ENCODE assay signal across 1 cellular context in the genomic region with DNA sequence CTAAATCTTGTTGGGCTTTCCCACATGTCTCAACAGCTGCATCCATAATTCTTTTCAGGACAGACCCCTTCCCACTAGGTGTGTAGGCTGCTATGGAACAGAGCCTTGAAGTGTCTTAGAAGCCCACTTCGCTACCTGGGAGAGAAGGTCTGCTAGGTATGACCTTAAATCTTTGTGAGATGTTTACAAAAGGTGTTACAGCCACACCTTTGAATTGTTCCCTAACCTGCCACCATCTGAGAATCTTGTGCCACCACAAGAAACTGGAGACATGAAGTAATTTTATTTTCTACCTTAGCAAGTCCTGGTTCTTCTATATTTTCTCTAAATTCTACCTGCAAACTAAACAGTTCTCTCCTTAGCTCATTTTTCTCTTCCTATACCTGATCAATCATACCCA.
TF ChIP-seq lines count a peak whose summit lies in the region.

No MANE protein-coding gene starts in this region.

TF ChIP-seq in SK-N-SH, 30 proteins besides CTCF, POLR2A, EP300 and RAD21 (continued from another document):
- TF ChIP-seq, protein P1, sequence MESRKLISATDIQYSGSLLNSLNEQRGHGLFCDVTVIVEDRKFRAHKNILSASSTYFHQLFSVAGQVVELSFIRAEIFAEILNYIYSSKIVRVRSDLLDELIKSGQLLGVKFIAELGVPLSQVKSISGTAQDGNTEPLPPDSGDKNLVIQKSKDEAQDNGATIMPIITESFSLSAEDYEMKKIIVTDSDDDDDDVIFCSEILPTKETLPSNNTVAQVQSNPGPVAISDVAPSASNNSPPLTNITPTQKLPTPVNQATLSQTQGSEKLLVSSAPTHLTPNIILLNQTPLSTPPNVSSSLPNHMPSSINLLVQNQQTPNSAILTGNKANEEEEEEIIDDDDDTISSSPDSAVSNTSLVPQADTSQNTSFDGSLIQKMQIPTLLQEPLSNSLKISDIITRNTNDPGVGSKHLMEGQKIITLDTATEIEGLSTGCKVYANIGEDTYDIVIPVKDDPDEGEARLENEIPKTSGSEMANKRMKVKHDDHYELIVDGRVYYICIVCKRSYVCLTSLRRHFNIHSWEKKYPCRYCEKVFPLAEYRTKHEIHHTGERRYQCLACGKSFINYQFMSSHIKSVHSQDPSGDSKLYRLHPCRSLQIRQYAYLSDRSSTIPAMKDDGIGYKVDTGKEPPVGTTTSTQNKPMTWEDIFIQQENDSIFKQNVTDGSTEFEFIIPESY (IDR thresholded peaks at IDR 0.05; ENCODE audit: borderline replicate concordance, low read depth), result no peak
- TF ChIP-seq TAF1 (IDR thresholded peaks at IDR 0.05; ENCODE audit: borderline replicate concordance, low read depth, low read length), result no peak
- TF ChIP-seq SIN3A (IDR thresholded peaks at IDR 0.05; ENCODE audit: borderline replicate concordance, low read depth, low read length), result no peak
- no peak for TF ChIP-seq NFIC (IDR thresholded peaks at IDR 0.05; ENCODE audit: borderline replicate concordance)
- TF ChIP-seq, protein P2, sequence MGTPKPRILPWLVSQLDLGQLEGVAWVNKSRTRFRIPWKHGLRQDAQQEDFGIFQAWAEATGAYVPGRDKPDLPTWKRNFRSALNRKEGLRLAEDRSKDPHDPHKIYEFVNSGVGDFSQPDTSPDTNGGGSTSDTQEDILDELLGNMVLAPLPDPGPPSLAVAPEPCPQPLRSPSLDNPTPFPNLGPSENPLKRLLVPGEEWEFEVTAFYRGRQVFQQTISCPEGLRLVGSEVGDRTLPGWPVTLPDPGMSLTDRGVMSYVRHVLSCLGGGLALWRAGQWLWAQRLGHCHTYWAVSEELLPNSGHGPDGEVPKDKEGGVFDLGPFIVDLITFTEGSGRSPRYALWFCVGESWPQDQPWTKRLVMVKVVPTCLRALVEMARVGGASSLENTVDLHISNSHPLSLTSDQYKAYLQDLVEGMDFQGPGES (IDR thresholded peaks at IDR 0.05; ENCODE audit: low read depth, low read length), result no peak
- TF ChIP-seq, protein P3, sequence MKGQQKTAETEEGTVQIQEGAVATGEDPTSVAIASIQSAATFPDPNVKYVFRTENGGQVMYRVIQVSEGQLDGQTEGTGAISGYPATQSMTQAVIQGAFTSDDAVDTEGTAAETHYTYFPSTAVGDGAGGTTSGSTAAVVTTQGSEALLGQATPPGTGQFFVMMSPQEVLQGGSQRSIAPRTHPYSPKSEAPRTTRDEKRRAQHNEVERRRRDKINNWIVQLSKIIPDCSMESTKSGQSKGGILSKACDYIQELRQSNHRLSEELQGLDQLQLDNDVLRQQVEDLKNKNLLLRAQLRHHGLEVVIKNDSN (IDR thresholded peaks at IDR 0.05; ENCODE audit: borderline replicate concordance, low read depth), result no peak
- no peak for TF ChIP-seq NRF1 (IDR thresholded peaks at IDR 0.05; ENCODE audit: low read depth, low read length)
TF ChIP-seq in SK-N-SH: peak in this region for 0.
